17 cellular contexts compared by ENCODE assay signal in genomic region chr6:72826744-72827438, GRCh38.
DNase-seq lines count a peak whose midpoint lies in the region; ATAC-seq and TF ChIP-seq lines count a peak whose summit lies in the region.
"Had no signal": no experiment of that assay in that cellular context is flagged by ENCODE, and none has a peak within 500 bp of the region (broad histone marks: within the 10 kb centered on the region; RNA-seq: fewer than 3 reads in every experiment).

No MANE protein-coding gene starts in this region.

- peaks cover 6% of the 10 kb centered on the region for H3K4me1 ChIP-seq in fibroblast of lung (ENCODE audit: control insufficient read depth, extremely low read depth, insufficient read depth, low read length)
- H3K4me1 ChIP-seq in smooth muscle cell (ENCODE audit: low read depth) = no peaks in the 10 kb centered on the region
- H3K4me1 ChIP-seq: BE2C, heart right ventricle had no signal

- H3K9ac ChIP-seq in fibroblast of lung (ENCODE audit: insufficient read depth, low read length) (no peak overlapping the region), smooth muscle cell (ENCODE audit: low read depth) (no peak overlapping the region)

- no peaks in the 10 kb centered on the region for H3F3A ChIP-seq in smooth muscle cell (ENCODE audit: low read depth)

- H4K20me1 ChIP-seq in fibroblast of lung (ENCODE audit: control insufficient read depth, extremely low read depth, insufficient read depth, low read length) (no peaks in the 10 kb centered on the region), smooth muscle cell (ENCODE audit: low read depth) (no peaks in the 10 kb centered on the region)

- 100% methylated on average over 1 of the region's 1 CpG for WGBS in smooth muscle cell (ENCODE audit: low lambda C conversion rate)

- H2AFZ ChIP-seq in fibroblast of lung (ENCODE audit: low read length) = no peak overlapping the region
- H2AFZ ChIP-seq in smooth muscle cell (ENCODE audit: low read depth) = no peak overlapping the region

- TF ChIP-seq CTCF in fibroblast of lung (conservative IDR thresholded peaks at IDR 0.05 in 1 of 2, IDR thresholded peaks at IDR 0.05 in 1 of 2; ENCODE audit: low read depth in 1 of 2, low read length in 2 of 2) (no peak), smooth muscle cell (IDR thresholded peaks at IDR 0.05; ENCODE audit: borderline replicate concordance, insufficient read depth, poor library complexity, severe bottlenecking) (no peak)

- H3K4me3 ChIP-seq in fibroblast of lung (replicated peaks in 1 of 4; ENCODE audit: control extremely low read depth in 1 of 4, insufficient read depth in 1 of 4, low read depth in 3 of 4, low read length in 4 of 4) = no peak overlapping the region
- no peak overlapping the region for H3K4me3 ChIP-seq in smooth muscle cell
- H3K4me3 ChIP-seq: heart right ventricle had no signal

- H3K27me3 ChIP-seq in fibroblast of lung (ENCODE audit: control insufficient read depth, insufficient read depth, low read length) (no peaks in the 10 kb centered on the region), smooth muscle cell (ENCODE audit: low read depth) (no peaks in the 10 kb centered on the region)
- H3K27me3 ChIP-seq: BE2C, heart right ventricle had no signal

- H3K27ac ChIP-seq in fibroblast of lung (ENCODE audit: insufficient read depth, low read length) (peak overlapping the region; percentile 48), smooth muscle cell (ENCODE audit: low read depth) (peak overlapping the region; percentile 60)
- H3K27ac ChIP-seq: heart right ventricle had no signal

- H3K79me2 ChIP-seq in fibroblast of lung (ENCODE audit: control insufficient read depth, insufficient read depth, low read length) = no peaks in the 10 kb centered on the region
- H3K79me2 ChIP-seq in smooth muscle cell (ENCODE audit: low read depth) = no peaks in the 10 kb centered on the region

- H3K4me2 ChIP-seq in fibroblast of lung (ENCODE audit: extremely low read depth, insufficient read depth, low read length) (no peak overlapping the region), smooth muscle cell (no peak overlapping the region)

- ATAC-seq in SK-N-SH treated with all-trans-retinoic acid at 6 μM for 48 hours (peak; percentile 69; the same call in 2 of the 3 replicates), GM18870 (IDR thresholded peaks at IDR 0.05; ENCODE audit: unreplicated experiment) (no peak)
- ATAC-seq: heart right ventricle, sciatic nerve had no signal

- H3K36me3 ChIP-seq in fibroblast of lung (ENCODE audit: control insufficient read depth, insufficient read depth, low read length) (no peaks in the 10 kb centered on the region), smooth muscle cell (ENCODE audit: low read depth) (no peaks in the 10 kb centered on the region)
- H3K36me3 ChIP-seq: BE2C, heart right ventricle had no signal

- DNase-seq in HCEC 1CT (peak; percentile 82), fibroblast of lung (ENCODE audit: low read depth in 2 of 2) (peak; percentile 76 to 90), smooth muscle cell (lab: John Stamatoyannopoulos, UW; ENCODE audit: unreplicated experiment) (no peak), MV-4-11 (lab: John Stamatoyannopoulos, UW) (no peak), NCI-H524 treated with DMSO at 0.1 percent for 48 hours (lab: John Stamatoyannopoulos, UW) (no peak)
- DNase-seq: activated CD4-positive, alpha-beta T cell treated with anti-CD3 and anti-CD28 coated beads, Interleukin-2, amount 10 ng/mL, durations not matched to agents 7 days and 5 days; activated T-cell treated with anti-CD3 and anti-CD28 coated beads for 4 hours; BE2C; heart right ventricle; kidney; NCI-H1048; NCI-H2081 treated with DMSO at 0.1 percent for 48 hours; NCI-H526 treated with DMSO at 0.1 percent for 48 hours; stimulated activated CD4-positive, alpha-beta T cell treated with anti-CD3 and anti-CD28 coated beads, Interleukin-2, amount 100 ng/mL, for 48 hours had no signal

- no peaks in the 10 kb centered on the region for H3K9me3 ChIP-seq in fibroblast of lung (ENCODE audit: control insufficient read depth, insufficient read depth, low read depth, low read length)
- no peaks in the 10 kb centered on the region for H3K9me3 ChIP-seq in smooth muscle cell (replicated peaks; ENCODE audit: low read depth)
- H3K9me3 ChIP-seq: BE2C had no signal

TF ChIP-seq in SK-N-SH treated with all-trans-retinoic acid at 6 μM for 48 hours, 23 proteins besides CTCF, POLR2A, EP300 and RAD21:
- TF ChIP-seq GLIS3 (CRISPR knock-in tag; IDR thresholded peaks at IDR 0.05) = no peak
- TF ChIP-seq TSHZ2 (CRISPR knock-in tag; IDR thresholded peaks at IDR 0.05) = no peak
- no peak for TF ChIP-seq TCF4 (CRISPR knock-in tag; IDR thresholded peaks at IDR 0.05; ENCODE audit: borderline replicate concordance)
- TF ChIP-seq ZFP3 (CRISPR knock-in tag; IDR thresholded peaks at IDR 0.05) = no peak
- TF ChIP-seq ZNF565 (CRISPR knock-in tag; conservative IDR thresholded peaks at IDR 0.05; ENCODE audit: low read depth) = no peak
- TF ChIP-seq PPARA (CRISPR knock-in tag; IDR thresholded peaks at IDR 0.05; ENCODE audit: borderline replicate concordance) = no peak
- no peak for TF ChIP-seq PATZ1 (CRISPR knock-in tag; IDR thresholded peaks at IDR 0.05; ENCODE audit: borderline replicate concordance)
- TF ChIP-seq ZNF70 (CRISPR knock-in tag; IDR thresholded peaks at IDR 0.05) = no peak

Comparison
In these comparisons a context has a peak if more than half of its experiments do, and no peak if none do; other contexts are left out.
1. DNase-seq: peak in HCEC 1CT (single experiment) and fibroblast of lung (2 of 2); none in smooth muscle cell (single experiment), MV-4-11 (single experiment) and NCI-H524 treated with DMSO at 0.1 percent for 48 hours (single experiment).